ENCODE assay signal across 26 cellular contexts in the genomic region with DNA sequence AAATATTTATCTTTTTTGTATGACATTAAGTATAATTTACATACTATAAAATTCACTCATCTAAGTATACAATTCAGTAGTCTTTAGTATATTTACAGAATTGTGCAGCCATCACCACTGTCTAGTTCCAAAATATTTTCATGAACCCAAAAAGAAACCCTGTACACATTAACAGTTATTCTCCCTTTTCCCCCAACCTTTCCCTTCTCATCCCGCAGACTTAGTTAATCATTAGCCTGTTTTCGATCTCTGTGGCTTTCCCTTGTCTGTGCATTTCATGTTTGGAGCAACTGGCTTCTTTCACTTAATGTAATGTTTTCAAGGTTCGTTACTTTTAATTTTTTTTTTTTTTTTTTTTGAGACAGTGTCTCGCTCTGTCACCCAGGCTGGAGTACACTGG. TPM values are rescaled to one million over a fixed set of nuclear protein-coding genes. Genes with fewer than 3 reads are reported as not detected.
DNase-seq lines count a peak whose midpoint lies in the region; ATAC-seq, FAIRE-seq and TF ChIP-seq lines count a peak whose summit lies in the region.
"Had no signal": no experiment of that assay in that cellular context is flagged by ENCODE, and none has a peak within 500 bp of the region (broad histone marks: within the 10 kb centered on the region; RNA-seq: fewer than 3 reads in every experiment).

No MANE protein-coding gene starts in this region.

- peak; percentile 85 for ATAC-seq in left lobe of liver
- ATAC-seq in HG02763 (IDR thresholded peaks at IDR 0.05; ENCODE audit: unreplicated experiment) = no peak
- ATAC-seq in upper lobe of left lung (ENCODE audit: low FRiP score in 2 of 2) = no peak
- ATAC-seq: HCT116, PC-3 had no signal

- H3K4me1 ChIP-seq in endodermal cell (ENCODE audit: control insufficient read depth, insufficient read depth, low read length) (peaks cover 3% of the 10 kb centered on the region), tibial nerve (peaks cover 0 to 4% (median 0%) of the 10 kb centered on the region in 4 donors), upper lobe of left lung (no peaks in the 10 kb centered on the region)
- H3K4me1 ChIP-seq: BE2C had no signal

- H3K27me3 ChIP-seq in endodermal cell (ENCODE audit: control insufficient read depth, insufficient read depth, low read length, poor library complexity, severe bottlenecking) (no peaks in the 10 kb centered on the region), tibial nerve (no peaks in the 10 kb centered on the region), upper lobe of left lung (no peaks in the 10 kb centered on the region)
- H3K27me3 ChIP-seq: BE2C had no signal

- peak; percentile 66 for FAIRE-seq in RCC 7860 (lab: Jason Lieb, UNC)

- H3K36me3 Mint-ChIP-seq in endodermal cell (ENCODE audit: low read depth) = peaks cover 75% of the 10 kb centered on the region

- TF ChIP-seq POLR2A in tibial nerve (IDR thresholded peaks at IDR 0.05) (no peak), upper lobe of left lung (IDR thresholded peaks at IDR 0.05) (no peak)

- no peaks in the 10 kb centered on the region for H3K27me3 Mint-ChIP-seq in endodermal cell (ENCODE audit: insufficient read depth)
- H3K27me3 Mint-ChIP-seq: CD8-positive, alpha-beta memory T cell had no signal

- H3K4me3 Mint-ChIP-seq in endodermal cell = no peak overlapping the region
- H3K4me3 Mint-ChIP-seq: CD14-positive monocyte; CD8-positive, alpha-beta memory T cell had no signal

- DNase-seq in RCC 7860 (ENCODE audit: low spot score) = peak; percentile 13
- DNase-seq in endodermal cell = no peak
- DNase-seq in left lobe of liver (ENCODE audit: low spot score) = no peak
- DNase-seq in renal cortical epithelial cell (ENCODE audit: low read depth) = peak; percentile 68
- no peak for DNase-seq in tibial nerve (ENCODE audit: low spot score in 2 of 2)
- no peak for DNase-seq in GM19240 (ENCODE audit: insufficient read length, low spot score)
- no peak for DNase-seq in upper lobe of left lung
- DNase-seq: BE2C; Calu3; CD8-positive, alpha-beta memory T cell; KBM-7; MV-4-11; NCI-H1105; NCI-H1436 treated with DMSO at 0.1 percent for 48 hours; NCI-H187 treated with DMSO at 0.1 percent for 48 hours; NCI-H2107; NCI-H446; NCI-H524 treated with DMSO at 0.1 percent for 48 hours; NCI-H82; NK-92 treated with Interleukin-12 subunit alpha and Interleukin-12 subunit beta, amount 100 ng/mL, for 24 hours; PC-3; Right ventricle myocardium superior; RPMI8226 had no signal

- 91 to 96% methylated on average over 3 to 4 of the region's 4 CpGs for WGBS in endodermal cell (ENCODE audit: insufficient coverage in 1 of 2, insufficient read length in 1 of 2), 2 experiments
- 93 to 97% methylated on average over 4 of the region's 4 CpGs for WGBS in tibial nerve, 2 donors
- WGBS in upper lobe of left lung, 2 donors = 84 to 91% methylated on average over 4 of the region's 4 CpGs

- no peak for TF ChIP-seq EP300 in tibial nerve (IDR thresholded peaks at IDR 0.05)
- no peak for TF ChIP-seq EP300 in upper lobe of left lung (IDR thresholded peaks at IDR 0.05)

- H3K36me3 ChIP-seq in endodermal cell (ENCODE audit: control insufficient read depth, insufficient read depth, low read length) (peaks cover 86% of the 10 kb centered on the region), tibial nerve (peaks cover 3 to 64% (median 4%) of the 10 kb centered on the region in 3 donors), upper lobe of left lung (peaks cover 21 to 81% (median 44%) of the 10 kb centered on the region in 4 donors)

- peaks cover 14% of the 10 kb centered on the region for H3K9me3 Mint-ChIP-seq in endodermal cell
- H3K9me3 Mint-ChIP-seq: CD8-positive, alpha-beta memory T cell had no signal

- no peak overlapping the region for H3K27ac Mint-ChIP-seq in endodermal cell

- H3K9ac ChIP-seq in endodermal cell (ENCODE audit: extremely low read depth, low read length, poor library complexity, severe bottlenecking) = no peak overlapping the region

- TF ChIP-seq CTCF in endodermal cell (conservative IDR thresholded peaks at IDR 0.05) = no peak
- no peak for TF ChIP-seq CTCF in tibial nerve (IDR thresholded peaks at IDR 0.05)
- TF ChIP-seq CTCF in upper lobe of left lung (IDR thresholded peaks at IDR 0.05) = no peak

- H3K27ac ChIP-seq in endodermal cell (ENCODE audit: low read depth, low read length) (no peak overlapping the region), tibial nerve (no peak overlapping the region), upper lobe of left lung (no peak overlapping the region)

- peak overlapping the region; percentile 57 for H3K4me3 ChIP-seq in endodermal cell (ENCODE audit: low read length)
- H3K4me3 ChIP-seq in tibial nerve = no peak overlapping the region
- no peak overlapping the region for H3K4me3 ChIP-seq in upper lobe of left lung

- peaks cover 33% of the 10 kb centered on the region for H3K9me3 ChIP-seq in endodermal cell (ENCODE audit: control insufficient read depth, low read length)
- no peaks in the 10 kb centered on the region for H3K9me3 ChIP-seq in tibial nerve
- no peaks in the 10 kb centered on the region for H3K9me3 ChIP-seq in upper lobe of left lung
- H3K9me3 ChIP-seq: BE2C had no signal

- H3K4me1 Mint-ChIP-seq in endodermal cell = peaks cover 11% of the 10 kb centered on the region
- H3K4me1 Mint-ChIP-seq: CD14-positive monocyte had no signal

RNA-seq across cellular contexts. Expression of a gene that starts 37.5 kb away (rescaled TPM):
- total RNA-seq in endodermal cell (100 to 1,000 TPM in 1 of 2 donors, 10 to 100 TPM in 1; 91.0 to 106 TPM), left lobe of liver (21.1 TPM), renal cortical epithelial cell (138 and 161 TPM in 2 replicates), tibial nerve (10 to 100 TPM; 52.4 to 95.1 (median 60.7) TPM), upper lobe of left lung (100 to 1,000 TPM in 2 of 6 donors, 10 to 100 TPM in 4; 44.1 to 179 (median 61.6) TPM)
- 68.1 TPM for polyA plus RNA-seq in endodermal cell (2013, experiment 1 of 2)
- 55.4 TPM for polyA plus RNA-seq in endodermal cell (2013, experiment 2 of 2)

RNA-seq across cellular contexts. Expression of a gene that starts 37.8 kb away (rescaled TPM):
- total RNA-seq in endodermal cell (10 to 100 TPM; 27.9 to 29.0 TPM), left lobe of liver (11.0 TPM), renal cortical epithelial cell (23.4 and 39.8 TPM in 2 replicates), tibial nerve (10 to 100 TPM; 22.9 to 28.5 (median 27.5) TPM), upper lobe of left lung (10 to 100 TPM; 19.5 to 36.7 (median 24.1) TPM)
- polyA plus RNA-seq in endodermal cell (2013, experiment 1 of 2) = 21.2 TPM
- 22.4 TPM for polyA plus RNA-seq in endodermal cell (2013, experiment 2 of 2)

Comparison
In these comparisons a context has a peak if more than half of its experiments do, and no peak if none do; other contexts are left out.
1. DNase-seq: peak in RCC 7860 (single experiment) and renal cortical epithelial cell (single experiment); none in endodermal cell (single experiment), left lobe of liver (single experiment), tibial nerve (0 of 2), GM19240 (single experiment) and upper lobe of left lung (0 of 2).